In the genomic region with DNA sequence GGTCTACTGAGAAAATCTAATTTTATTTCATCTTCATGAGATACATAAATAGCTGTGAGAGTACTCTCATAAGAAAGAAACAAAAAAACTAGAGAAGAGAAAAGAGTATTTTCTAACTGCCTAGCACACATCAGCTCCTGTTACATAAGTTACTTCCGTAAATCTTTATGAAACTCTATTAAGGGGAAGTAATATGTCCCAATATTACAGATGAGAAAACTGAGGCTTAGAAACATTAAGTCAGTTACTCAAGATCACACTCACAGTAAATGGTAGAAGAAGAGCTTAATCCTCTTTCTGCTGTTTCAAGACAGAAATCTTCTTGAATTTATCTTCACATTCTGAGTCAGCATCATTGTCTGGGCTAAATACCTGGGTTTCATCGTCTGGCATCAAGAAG, we compare ENCODE assay signal across 18 cellular contexts.
DNase-seq lines count a peak whose midpoint lies in the region; ATAC-seq, FAIRE-seq and TF ChIP-seq lines count a peak whose summit lies in the region.
"Had no signal": no experiment of that assay in that cellular context is flagged by ENCODE, and none has a peak within 500 bp of the region (broad histone marks: within the 10 kb centered on the region; RNA-seq: fewer than 3 reads in every experiment).

No MANE protein-coding gene starts in this region.

- peaks cover 2% of the 10 kb centered on the region for H3K27me3 Mint-ChIP-seq in GM23338 (ENCODE audit: insufficient read depth, low read depth, poor library complexity)
- H3K27me3 Mint-ChIP-seq in activated T-cell treated with anti-CD3 and anti-CD28 coated beads, Interleukin-2, amount 50 U/mL, for 24 hours, result peaks cover 9% of the 10 kb centered on the region

- H3K36me3 ChIP-seq in GM23338 (ENCODE audit: insufficient read depth) (no peaks in the 10 kb centered on the region), GM12878 (ENCODE audit: control insufficient read depth in 2 of 2, insufficient read depth in 2 of 2, low read length in 1 of 2) (no peaks in the 10 kb centered on the region)

- WGBS in GM12878 (ENCODE audit: insufficient coverage, insufficient replicate concordance, low lambda C conversion rate, missing lambda C conversion rate), result 28% methylated on average over 2 of the region's 2 CpGs

- no peaks in the 10 kb centered on the region; the same call in 2 of the 3 replicates for H3K9me3 ChIP-seq in GM12878 (replicated peaks; ENCODE audit: control insufficient read depth, insufficient read depth, low read length)

- H3K4me1 ChIP-seq in GM23338 (ENCODE audit: insufficient read depth) (no peaks in the 10 kb centered on the region), GM12878 (ENCODE audit: control insufficient read depth, insufficient read depth, low read length) (no peaks in the 10 kb centered on the region)

- no peaks in the 10 kb centered on the region; the same call in 1 of the 2 replicates for H3K9me2 ChIP-seq in GM23338 (ENCODE audit: insufficient read depth)

- no peaks in the 10 kb centered on the region for H4K20me1 ChIP-seq in GM23338 (replicated peaks; ENCODE audit: insufficient read depth)
- no peaks in the 10 kb centered on the region for H4K20me1 ChIP-seq in GM12878 (ENCODE audit: control insufficient read depth, insufficient read depth)

- H3K9ac ChIP-seq in GM12878 (ENCODE audit: control insufficient read depth, insufficient read depth, low read length), result no peak overlapping the region

- TF ChIP-seq POLR2A in NB4 (IDR thresholded peaks at IDR 0.05; ENCODE audit: extremely low read depth, insufficient read length) (no peak), GM12878 (IDR thresholded peaks at IDR 0.05; ENCODE audit: low read depth, low read length) (no peak)

- intact Hi-C loops in GM12878 (cut with micrococcal nuclease; ENCODE audit: unreplicated experiment), result no loop called here

- no peaks in the 10 kb centered on the region; the same call in 2 of the 3 replicates for H3K4me1 Mint-ChIP-seq in GM23338
- H3K4me1 Mint-ChIP-seq in activated T-cell treated with anti-CD3 and anti-CD28 coated beads, Interleukin-2, amount 50 U/mL, for 24 hours (ENCODE audit: low read depth), result no peaks in the 10 kb centered on the region

- no peaks in the 10 kb centered on the region for H3K9me3 Mint-ChIP-seq in GM23338
- H3K9me3 Mint-ChIP-seq in activated T-cell treated with anti-CD3 and anti-CD28 coated beads, Interleukin-2, amount 50 U/mL, for 24 hours, result no peaks in the 10 kb centered on the region

- H2AFZ ChIP-seq in GM23338 (peak overlapping the region; percentile 82), GM12878 (ENCODE audit: control insufficient read depth, low read depth, low read length) (peak overlapping the region; percentile 40)

- no peaks in the 10 kb centered on the region; the same call in 2 of the 3 replicates for H3K36me3 Mint-ChIP-seq in GM23338 (ENCODE audit: low read depth)
- H3K36me3 Mint-ChIP-seq in activated T-cell treated with anti-CD3 and anti-CD28 coated beads, Interleukin-2, amount 50 U/mL, for 24 hours (ENCODE audit: low read depth), result no peaks in the 10 kb centered on the region

- ATAC-seq in GM23338, result no peak
- peak; percentile 68 for ATAC-seq in GM12878
- ATAC-seq: K562, Panc1 had no signal

- no peak for FAIRE-seq in GM12878 (lab: Jason Lieb, UNC)
- FAIRE-seq: A204.1, K562 had no signal

- SMC1A ChIA-PET in GM12878 (lab: Charles Lee; ENCODE audit: uncharacterized antibody, unreplicated experiment), result no interaction called here

- in situ Hi-C loops in GM12878 (cut with MboI), result no loop called here

- RAD21 ChIA-PET in GM12878 (lab: Charles Lee; ENCODE audit: unreplicated experiment), result interaction anchor here (0.9 to 1.2 kb wide), 2 partner anchors 97 to 107 kb away, joined by 3 read pairs; no protein-coding TSS in a partner anchor

- H3K4me2 ChIP-seq in GM23338 (no peak overlapping the region), GM12878 (ENCODE audit: control insufficient read depth, insufficient read depth) (no peak overlapping the region)

- CTCF ChIA-PET in GM12878 (lab: Yijun Ruan, JAX), result no interaction called here

- H3K27ac ChIP-seq in GM23338 (ENCODE audit: low read depth) (no peak overlapping the region), GM12878 (ENCODE audit: control insufficient read depth, insufficient read depth) (no peak overlapping the region)
- H3K27ac ChIP-seq: C4-2B, SK-N-MC had no signal

- no peak overlapping the region for H3K27ac Mint-ChIP-seq in GM23338
- no peak overlapping the region for H3K27ac Mint-ChIP-seq in activated T-cell treated with anti-CD3 and anti-CD28 coated beads, Interleukin-2, amount 50 U/mL, for 24 hours

- TF ChIP-seq EP300 in GM12878 (IDR thresholded peaks at IDR 0.05; ENCODE audit: borderline replicate concordance in 1 of 2, control insufficient read depth in 1 of 2, low read depth in 2 of 2, low read length in 2 of 2), result no peak

- no peak for TF ChIP-seq RAD21 in GM12878 (IDR thresholded peaks at IDR 0.05; ENCODE audit: insufficient read depth, low read depth, low read length)

- BruUV-seq in GM12878 (replicated peaks; lab: Mats Ljungman, UMichigan), result no TSS peak

- H3F3A ChIP-seq in GM23338 (replicated peaks; ENCODE audit: low read depth), result no peaks in the 10 kb centered on the region

- POLR2A ChIA-PET in GM12878 (lab: Charles Lee), result no interaction called here

- H3K4me3 ChIP-seq in GM23338, result no peak overlapping the region
- H3K4me3 ChIP-seq in NB4 (ENCODE audit: low read depth, low read length), result no peak overlapping the region
- no peak overlapping the region for H3K4me3 ChIP-seq in GM12878
- H3K4me3 ChIP-seq: K562, SK-N-MC had no signal

- no peaks in the 10 kb centered on the region for H3K79me2 ChIP-seq in GM23338 (replicated peaks; ENCODE audit: insufficient read depth)
- no peaks in the 10 kb centered on the region for H3K79me2 ChIP-seq in GM12878 (ENCODE audit: control insufficient read depth, insufficient read depth, low read length)

- TF ChIP-seq CTCF in GM23338 (conservative IDR thresholded peaks at IDR 0.05; ENCODE audit: low read depth in 2 of 2) (no peak), NB4 (IDR thresholded peaks at IDR 0.05; ENCODE audit: low read depth, low read length) (no peak), GM12878 (IDR thresholded peaks at IDR 0.05 in 2 of 3, conservative IDR thresholded peaks at IDR 0.05 in 1 of 3; ENCODE audit: control insufficient read depth in 2 of 3, extremely low read depth in 1 of 3, insufficient read depth in 1 of 3, low read depth in 3 of 3, low read length in 3 of 3) (no peak)

- no peaks in the 10 kb centered on the region for H3K27me3 ChIP-seq in GM23338 (ENCODE audit: insufficient read depth)
- H3K27me3 ChIP-seq in GM12878 (replicated peaks in 1 of 2; ENCODE audit: control insufficient read depth in 2 of 2, insufficient read depth in 2 of 2, low read length in 1 of 2), result no peaks in the 10 kb centered on the region

- DNase-seq in AML-193 (lab: John Stamatoyannopoulos, UW) (peak; percentile 19 to 24), GM23338 (ENCODE audit: low spot score) (no peak), NB4 (ENCODE audit: low read depth) (peak; percentile 32), GM12878 (ENCODE audit: low read depth, low spot score) (no peak), NCI-H2171 (lab: John Stamatoyannopoulos, UW) (no peak), AG08396 (ENCODE audit: low spot score) (no peak)
- DNase-seq in activated CD4-positive, CD25-positive, alpha-beta regulatory T cell treated with anti-CD3 and anti-CD28 coated beads, Interleukin-2, amount 50 U/mL, for 72 hours, result no peak
- no peak for DNase-seq in activated T-cell treated with anti-CD3 and anti-CD28 coated beads, Interleukin-2, amount 50 U/mL, for 24 hours
- DNase-seq: COR-L47, HCEC 1CT, NCI-H1105, NCI-H1694 treated with DMSO at 0.1 percent for 48 hours, NCI-H526 treated with DMSO at 0.1 percent for 48 hours had no signal

- no peak overlapping the region for H3K4me3 Mint-ChIP-seq in GM23338
- no peak overlapping the region for H3K4me3 Mint-ChIP-seq in activated T-cell treated with anti-CD3 and anti-CD28 coated beads, Interleukin-2, amount 50 U/mL, for 24 hours

TF ChIP-seq in GM23338, 12 proteins besides CTCF, POLR2A, EP300 and RAD21 (continues in another document):
- TF ChIP-seq, protein P1, sequence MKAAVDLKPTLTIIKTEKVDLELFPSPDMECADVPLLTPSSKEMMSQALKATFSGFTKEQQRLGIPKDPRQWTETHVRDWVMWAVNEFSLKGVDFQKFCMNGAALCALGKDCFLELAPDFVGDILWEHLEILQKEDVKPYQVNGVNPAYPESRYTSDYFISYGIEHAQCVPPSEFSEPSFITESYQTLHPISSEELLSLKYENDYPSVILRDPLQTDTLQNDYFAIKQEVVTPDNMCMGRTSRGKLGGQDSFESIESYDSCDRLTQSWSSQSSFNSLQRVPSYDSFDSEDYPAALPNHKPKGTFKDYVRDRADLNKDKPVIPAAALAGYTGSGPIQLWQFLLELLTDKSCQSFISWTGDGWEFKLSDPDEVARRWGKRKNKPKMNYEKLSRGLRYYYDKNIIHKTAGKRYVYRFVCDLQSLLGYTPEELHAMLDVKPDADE (IDR thresholded peaks at IDR 0.05), result no peak

TF ChIP-seq in GM12878, 131 proteins besides CTCF, POLR2A, EP300 and RAD21 (continues in another document):
- TF ChIP-seq RAD51 (IDR thresholded peaks at IDR 0.05) (no peak), CBX5 (IDR thresholded peaks at IDR 0.05; ENCODE audit: low read depth) (no peak), SMC3 (IDR thresholded peaks at IDR 0.05; ENCODE audit: borderline replicate concordance, low read length) (no peak), CEBPB (IDR thresholded peaks at IDR 0.05; ENCODE audit: borderline replicate concordance in 1 of 2, low read depth in 2 of 2, low read length in 2 of 2) (no peak), HSF1 (IDR thresholded peaks at IDR 0.05; ENCODE audit: low read depth, low read length) (no peak), ZZZ3 (IDR thresholded peaks at IDR 0.05; ENCODE audit: control insufficient read depth, insufficient read length, low read depth) (no peak), TBL1XR1 (IDR thresholded peaks at IDR 0.05; ENCODE audit: low read depth, low read length) (no peak), JUNB (IDR thresholded peaks at IDR 0.05) (no peak), ZNF274 (IDR thresholded peaks at IDR 0.05; ENCODE audit: insufficient read depth, insufficient read length) (no peak)

Comparison
In these comparisons a context has a peak if more than half of its experiments do, and no peak if none do; other contexts are left out.
1. DNase-seq: peak in AML-193 (2 of 2) and NB4 (single experiment); none in GM23338 (single experiment), GM12878 (single experiment), activated CD4-positive, CD25-positive, alpha-beta regulatory T cell treated with anti-CD3 and anti-CD28 coated beads, Interleukin-2, amount 50 U/mL, for 72 hours (single experiment), NCI-H2171 (single experiment), activated T-cell treated with anti-CD3 and anti-CD28 coated beads, Interleukin-2, amount 50 U/mL, for 24 hours (single experiment) and AG08396 (single experiment).